In genomic region chr1:211336161-211336560, GRCh38 we compare ENCODE assay signal across 10 cellular contexts. TPM values are rescaled to one million over a fixed set of nuclear protein-coding genes. Genes with fewer than 3 reads are reported as not detected.
DNase-seq lines count a peak whose midpoint lies in the region; ATAC-seq and TF ChIP-seq lines count a peak whose summit lies in the region.
"Had no signal": no experiment of that assay in that cellular context is flagged by ENCODE, and none has a peak within 500 bp of the region (broad histone marks: within the 10 kb centered on the region; RNA-seq: fewer than 3 reads in every experiment).

No MANE protein-coding gene starts in this region.

- H3K4me3 Mint-ChIP-seq in CD4-positive, CD25-positive, alpha-beta regulatory T cell = peak overlapping the region; percentile 72 to 88 (median 78)
- H3K4me3 Mint-ChIP-seq: HFFc6 had no signal

- peaks cover 44 to 99% (median 80%) of the 10 kb centered on the region in 4 donors for H3K4me1 Mint-ChIP-seq in CD4-positive, CD25-positive, alpha-beta regulatory T cell

- no peaks in the 10 kb centered on the region for H3K9me3 ChIP-seq in CD4-positive, CD25-positive, alpha-beta regulatory T cell (ENCODE audit: control insufficient read depth in 2 of 2, low read length in 2 of 2)
- H3K9me3 ChIP-seq in body of pancreas = no peaks in the 10 kb centered on the region

- H3K27me3 Mint-ChIP-seq in CD4-positive, CD25-positive, alpha-beta regulatory T cell = no peaks in the 10 kb centered on the region

- peak overlapping the region; percentile 90 to 95 (median 94) for H3K27ac Mint-ChIP-seq in CD4-positive, CD25-positive, alpha-beta regulatory T cell
- H3K27ac Mint-ChIP-seq: HFFc6 had no signal

- intact Hi-C loops in body of pancreas (cut with DNase I) = no loop called here

- H3K27me3 ChIP-seq in CD4-positive, CD25-positive, alpha-beta regulatory T cell (ENCODE audit: control insufficient read depth, insufficient read depth, low read length) = no peaks in the 10 kb centered on the region
- H3K27me3 ChIP-seq in body of pancreas = no peaks in the 10 kb centered on the region

- peak in 1 of 3 donors; percentile 1 for TF ChIP-seq POLR2A in body of pancreas (IDR thresholded peaks at IDR 0.05)

- H3K27ac ChIP-seq in CD4-positive, CD25-positive, alpha-beta regulatory T cell (ENCODE audit: insufficient read depth, low read length, poor library complexity, severe bottlenecking) = peak overlapping the region; percentile 74
- H3K27ac ChIP-seq in body of pancreas = peak overlapping the region; percentile 26 to 66 (median 43)
- H3K27ac ChIP-seq: parathyroid adenoma had no signal

- no peak for TF ChIP-seq CTCF in body of pancreas (IDR thresholded peaks at IDR 0.05)

- peaks cover 4% of the 10 kb centered on the region for H3K36me3 Mint-ChIP-seq in CD4-positive, CD25-positive, alpha-beta regulatory T cell

- H3K36me3 ChIP-seq in CD4-positive, CD25-positive, alpha-beta regulatory T cell (ENCODE audit: control insufficient read depth, insufficient read depth, low read length) = peaks cover 7% of the 10 kb centered on the region
- H3K36me3 ChIP-seq in body of pancreas (replicated peaks in 1 of 2; ENCODE audit: insufficient read depth in 1 of 2, low read depth in 2 of 2) = no peaks in the 10 kb centered on the region

- H3K9me3 Mint-ChIP-seq in CD4-positive, CD25-positive, alpha-beta regulatory T cell = peaks cover 0 to 4% (median 0%) of the 10 kb centered on the region in 7 donors
- H3K9me3 Mint-ChIP-seq: HFFc6 had no signal

- H3K4me1 ChIP-seq in CD4-positive, CD25-positive, alpha-beta regulatory T cell (ENCODE audit: control insufficient read depth, insufficient read depth, low read length, poor library complexity, severe bottlenecking) = peaks cover 92% of the 10 kb centered on the region
- H3K4me1 ChIP-seq in body of pancreas = peaks cover 95% of the 10 kb centered on the region
- H3K4me1 ChIP-seq: parathyroid adenoma had no signal

- H3K4me3 ChIP-seq in CD4-positive, CD25-positive, alpha-beta regulatory T cell (ENCODE audit: low read depth, low read length) = peak overlapping the region; percentile 79
- no peak overlapping the region for H3K4me3 ChIP-seq in body of pancreas

- DNase-seq in CD4-positive, CD25-positive, alpha-beta regulatory T cell = no peak
- DNase-seq in HT-29 (ENCODE audit: low spot score) = peak; percentile 40
- DNase-seq in body of pancreas = peak in 2 of 4 donors; percentile 55 to 57
- no peak for DNase-seq in NK-92 (lab: John Stamatoyannopoulos, UW; ENCODE audit: unreplicated experiment)
- DNase-seq in NOMO-1 treated with DMSO at 0.1 percent for 48 hours (lab: John Stamatoyannopoulos, UW; ENCODE audit: unreplicated experiment) = no peak
- DNase-seq in stimulated activated CD4-positive, alpha-beta T cell treated with anti-CD3 and anti-CD28 coated beads, Interleukin-4, amount 100 ng/mL, for 4 hours = no peak
- DNase-seq: HFFc6 had no signal

- ATAC-seq in CD4-positive, CD25-positive, alpha-beta regulatory T cell (ENCODE audit: low read depth in 2 of 2) = no peak
- ATAC-seq in GM19043 (IDR thresholded peaks at IDR 0.05; ENCODE audit: low read depth, unreplicated experiment) (peak; percentile 20), body of pancreas (peak; percentile 10), HG03520 (IDR thresholded peaks at IDR 0.05; ENCODE audit: unreplicated experiment) (no peak)

- WGBS in body of pancreas, 2 donors = 54 to 72% methylated on average over 3 of the region's 3 CpGs

RNA-seq across cellular contexts. Expression of gene TRAF5, which starts 9.5 kb away (rescaled TPM):
- total RNA-seq in CD4-positive, CD25-positive, alpha-beta regulatory T cell = 58.3 TPM
- polyA plus RNA-seq in CD4-positive, CD25-positive, alpha-beta regulatory T cell = 10 to 100 TPM; 34.4 to 41.7 (median 38.3) TPM
- 9.4 and 10.5 TPM in 2 replicates for total RNA-seq in HT-29 (2014; rRNA removed; shearing (Covaris generic))
- 10 to 100 TPM; 35.6 to 37.6 TPM for total RNA-seq in body of pancreas

Comparison
In these comparisons a context has a peak if more than half of its experiments do, and no peak if none do; other contexts are left out.
1. ATAC-seq: peak in GM19043 (single experiment) and body of pancreas (single experiment); none in CD4-positive, CD25-positive, alpha-beta regulatory T cell (0 of 2) and HG03520 (single experiment).